ENCODE assay signal across 22 cellular contexts in the genomic region with DNA sequence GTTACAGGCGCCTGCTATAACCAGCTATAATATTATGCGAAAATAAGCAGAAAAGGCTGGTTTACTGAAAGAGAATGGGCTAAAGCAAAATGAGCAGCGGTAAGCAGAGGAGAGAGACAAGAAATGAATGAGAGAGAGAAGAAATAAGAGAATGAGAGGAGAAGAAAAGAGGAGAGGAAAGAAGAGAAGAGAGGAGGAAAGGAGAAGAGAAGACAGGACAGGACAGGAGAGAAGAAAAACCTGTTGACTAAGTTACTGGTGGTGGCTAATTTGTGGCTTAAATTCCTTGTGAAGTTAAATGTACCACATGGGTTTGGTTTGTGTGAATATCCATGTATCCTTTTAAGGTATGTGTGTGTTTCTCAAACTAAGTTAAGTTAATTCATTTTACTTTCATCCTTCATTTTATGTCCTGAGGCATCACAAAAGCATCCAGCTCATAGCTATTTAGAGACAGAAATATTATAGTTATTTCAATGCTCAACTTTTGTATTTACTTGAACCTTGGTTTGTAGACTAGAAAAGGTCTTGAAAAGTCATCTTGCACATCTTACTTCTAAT. TPM values are rescaled to one million over a fixed set of nuclear protein-coding genes. Genes with fewer than 3 reads are reported as not detected.
A peak's percentile ranks its signal among the peaks of the same experiment; 100 is the strongest.
DNase-seq lines count a peak whose midpoint lies in the region; ATAC-seq and TF ChIP-seq lines count a peak whose summit lies in the region.
"Had no signal": no experiment of that assay in that cellular context is flagged by ENCODE, and none has a peak within 500 bp of the region (broad histone marks: within the 10 kb centered on the region; RNA-seq: fewer than 3 reads in every experiment).

No MANE protein-coding gene starts in this region.

- POLR2A ChIA-PET in MCF 10A (lab: Yijun Ruan, JAX): interaction anchor here (1.4 kb wide), 1 partner anchor 32 kb away, joined by 5 read pairs; no protein-coding TSS in a partner anchor

- intact Hi-C loops in left ventricle myocardium inferior (cut with micrococcal nuclease) (no loop called here), Right ventricle myocardium inferior (cut with DNase I) (no loop called here), MCF 10A (cut with micrococcal nuclease) (loop anchor here (5.0 kb wide), 1 partner anchor 572 kb away; no protein-coding TSS in a partner anchor)

- H3K27me3 ChIP-seq in left ventricle myocardium inferior (ENCODE audit: low read depth): no peaks in the 10 kb centered on the region
- no peaks in the 10 kb centered on the region for H3K27me3 ChIP-seq in brain microvascular endothelial cell (replicated peaks)
- H3K27me3 ChIP-seq: heart left ventricle had no signal

- no peak for TF ChIP-seq CTCF in left ventricle myocardium inferior (IDR thresholded peaks at IDR 0.05; ENCODE audit: borderline replicate concordance)
- TF ChIP-seq CTCF in brain microvascular endothelial cell (IDR thresholded peaks at IDR 0.05; ENCODE audit: low read depth, low read length, missing control alignments): no peak
- TF ChIP-seq CTCF in osteocyte (IDR thresholded peaks at IDR 0.05): no peak
- no peak for TF ChIP-seq CTCF in MCF 10A (IDR thresholded peaks at IDR 0.05; ENCODE audit: unreplicated experiment)

- H3K4me3 Mint-ChIP-seq in osteocyte (ENCODE audit: unreplicated experiment) (peak overlapping the region; percentile 2), MCF 10A (ENCODE audit: unreplicated experiment) (no peak overlapping the region)
- no peak overlapping the region for H3K4me3 Mint-ChIP-seq in activated CD8-positive, alpha-beta memory T cell treated with anti-CD3 and anti-CD28 coated beads, Interleukin-2, amount 10 ng/mL, durations not matched to agents 7 days and 5 days
- H3K4me3 Mint-ChIP-seq: activated CD4-positive, alpha-beta T cell treated with anti-CD3 and anti-CD28 coated beads, Interleukin-2, amount 10 ng/mL, durations not matched to agents 24 days and 14 days; activated naive CD4-positive, alpha-beta T cell treated with anti-CD3 and anti-CD28 coated beads, Interleukin-2, amount 10 ng/mL, durations not matched to agents 7 days and 5 days; activated T-helper 1 cell treated with anti-CD3 and anti-CD28 coated beads, Interleukin-12 subunit alpha, Interleukin-12 subunit beta, Interleukin-2, Interleukin-4 antibody, amounts not matched to agents 30 ng/mL and 10 ng/mL and 1 ng/mL, durations not matched to agents 14 hours and 24 hours and 36 hours; central memory CD8-positive, alpha-beta T cell; memory B cell; stimulated activated naive B cell treated with anti-CD40 and anti-IgM and Interleukin-4, amounts not matched to agents 10 μg/mL and 1 μg/mL and 100 μg/mL, for 72 hours had no signal

- H3K36me3 ChIP-seq in left ventricle myocardium inferior (no peaks in the 10 kb centered on the region), brain microvascular endothelial cell (replicated peaks) (no peaks in the 10 kb centered on the region)
- H3K36me3 ChIP-seq: heart left ventricle had no signal

- H3K9me3 Mint-ChIP-seq in osteocyte (ENCODE audit: unreplicated experiment): no peaks in the 10 kb centered on the region
- no peaks in the 10 kb centered on the region for H3K9me3 Mint-ChIP-seq in MCF 10A (ENCODE audit: unreplicated experiment)
- H3K9me3 Mint-ChIP-seq in activated CD8-positive, alpha-beta memory T cell treated with anti-CD3 and anti-CD28 coated beads, Interleukin-2, amount 10 ng/mL, durations not matched to agents 7 days and 5 days (ENCODE audit: low read depth): no peaks in the 10 kb centered on the region
- H3K9me3 Mint-ChIP-seq: activated CD4-positive, alpha-beta T cell treated with anti-CD3 and anti-CD28 coated beads, Interleukin-2, amount 10 ng/mL, durations not matched to agents 24 days and 14 days; activated naive CD4-positive, alpha-beta T cell treated with anti-CD3 and anti-CD28 coated beads, Interleukin-2, amount 10 ng/mL, durations not matched to agents 7 days and 5 days; activated T-helper 1 cell treated with anti-CD3 and anti-CD28 coated beads, Interleukin-12 subunit alpha, Interleukin-12 subunit beta, Interleukin-2, Interleukin-4 antibody, amounts not matched to agents 30 ng/mL and 10 ng/mL and 1 ng/mL, durations not matched to agents 14 hours and 24 hours and 36 hours; central memory CD8-positive, alpha-beta T cell; memory B cell; stimulated activated naive B cell treated with anti-CD40 and anti-IgM and Interleukin-4, amounts not matched to agents 10 μg/mL and 1 μg/mL and 100 μg/mL, for 72 hours had no signal

- H3K36me3 Mint-ChIP-seq in osteocyte (ENCODE audit: unreplicated experiment): no peaks in the 10 kb centered on the region
- H3K36me3 Mint-ChIP-seq in MCF 10A (ENCODE audit: insufficient read depth, unreplicated experiment): no peaks in the 10 kb centered on the region
- H3K36me3 Mint-ChIP-seq in activated CD8-positive, alpha-beta memory T cell treated with anti-CD3 and anti-CD28 coated beads, Interleukin-2, amount 10 ng/mL, durations not matched to agents 7 days and 5 days: no peaks in the 10 kb centered on the region
- H3K36me3 Mint-ChIP-seq: activated naive CD4-positive, alpha-beta T cell treated with anti-CD3 and anti-CD28 coated beads, Interleukin-2, amount 10 ng/mL, durations not matched to agents 7 days and 5 days; memory B cell had no signal

- H3K27me3 Mint-ChIP-seq in osteocyte (ENCODE audit: unreplicated experiment) (no peaks in the 10 kb centered on the region), MCF 10A (ENCODE audit: insufficient read depth, unreplicated experiment) (no peaks in the 10 kb centered on the region)
- H3K27me3 Mint-ChIP-seq in activated CD8-positive, alpha-beta memory T cell treated with anti-CD3 and anti-CD28 coated beads, Interleukin-2, amount 10 ng/mL, durations not matched to agents 7 days and 5 days: peaks cover 6% of the 10 kb centered on the region

- peak overlapping the region; percentile 91 for H3K27ac ChIP-seq in left ventricle myocardium inferior (replicated peaks)
- peak overlapping the region; percentile 93 for H3K27ac ChIP-seq in brain microvascular endothelial cell

- H3K27ac Mint-ChIP-seq in osteocyte (ENCODE audit: unreplicated experiment) (peak overlapping the region; percentile 98), MCF 10A (ENCODE audit: low read depth, unreplicated experiment) (no peak overlapping the region)
- no peak overlapping the region for H3K27ac Mint-ChIP-seq in activated CD8-positive, alpha-beta memory T cell treated with anti-CD3 and anti-CD28 coated beads, Interleukin-2, amount 10 ng/mL, durations not matched to agents 7 days and 5 days
- H3K27ac Mint-ChIP-seq: activated CD4-positive, alpha-beta T cell treated with anti-CD3 and anti-CD28 coated beads, Interleukin-2, amount 10 ng/mL, durations not matched to agents 24 days and 14 days; activated naive CD4-positive, alpha-beta T cell treated with anti-CD3 and anti-CD28 coated beads, Interleukin-2, amount 10 ng/mL, durations not matched to agents 7 days and 5 days; activated T-helper 1 cell treated with anti-CD3 and anti-CD28 coated beads, Interleukin-12 subunit alpha, Interleukin-12 subunit beta, Interleukin-2, Interleukin-4 antibody, amounts not matched to agents 30 ng/mL and 10 ng/mL and 1 ng/mL, durations not matched to agents 14 hours and 24 hours and 36 hours; memory B cell; stimulated activated naive B cell treated with anti-CD40 and anti-IgM and Interleukin-4, amounts not matched to agents 10 μg/mL and 1 μg/mL and 100 μg/mL, for 72 hours had no signal

- H3K4me1 Mint-ChIP-seq in osteocyte (ENCODE audit: unreplicated experiment): peaks cover 48% of the 10 kb centered on the region
- peaks cover 20% of the 10 kb centered on the region for H3K4me1 Mint-ChIP-seq in MCF 10A (ENCODE audit: insufficient read depth, unreplicated experiment)
- H3K4me1 Mint-ChIP-seq in activated CD8-positive, alpha-beta memory T cell treated with anti-CD3 and anti-CD28 coated beads, Interleukin-2, amount 10 ng/mL, durations not matched to agents 7 days and 5 days: peaks cover 11% of the 10 kb centered on the region
- H3K4me1 Mint-ChIP-seq: activated naive CD4-positive, alpha-beta T cell treated with anti-CD3 and anti-CD28 coated beads, Interleukin-2, amount 10 ng/mL, durations not matched to agents 7 days and 5 days; central memory CD8-positive, alpha-beta T cell; memory B cell had no signal

- DNase-seq in left ventricle myocardium inferior: no peak
- DNase-seq in Right ventricle myocardium inferior (ENCODE audit: missing footprints): no peak
- no peak for DNase-seq in brain microvascular endothelial cell
- DNase-seq in osteocyte (ENCODE audit: extremely low spot score, unreplicated experiment): no peak
- DNase-seq in Kasumi-1 (lab: John Stamatoyannopoulos, UW): no peak
- no peak for DNase-seq in MCF 10A (ENCODE audit: unreplicated experiment)
- DNase-seq in activated CD8-positive, alpha-beta memory T cell treated with anti-CD3 and anti-CD28 coated beads, Interleukin-2, amount 10 ng/mL, durations not matched to agents 7 days and 5 days: no peak
- DNase-seq: activated CD4-positive, alpha-beta T cell treated with anti-CD3 and anti-CD28 coated beads, Interleukin-2, amount 10 ng/mL, durations not matched to agents 24 days and 14 days; activated naive CD4-positive, alpha-beta T cell treated with anti-CD3 and anti-CD28 coated beads, Interleukin-2, amount 10 ng/mL, durations not matched to agents 7 days and 5 days; DMS53; heart left ventricle; NCI-H1105 treated with DMSO at 0.1 percent for 48 hours; NCI-H2029 treated with DMSO at 0.1 percent for 48 hours; NCI-H2227 treated with DMSO at 0.1 percent for 48 hours; nucleus accumbens; RPMI8226; stimulated activated CD4-positive, alpha-beta T cell treated with anti-CD3 and anti-CD28 coated beads, Interleukin-4, amount 100 ng/mL, for 24 hours; stimulated activated naive B cell treated with anti-CD40 and anti-IgM and Interleukin-4, amounts not matched to agents 10 μg/mL and 1 μg/mL and 100 μg/mL, for 72 hours had no signal

- H3K4me3 ChIP-seq in left ventricle myocardium inferior (no peak overlapping the region), brain microvascular endothelial cell (ENCODE audit: low read depth, low read length) (no peak overlapping the region)
- H3K4me3 ChIP-seq: heart left ventricle had no signal

- no TSS peak for BruUV-seq in MCF 10A (replicated peaks; lab: Mats Ljungman, UMichigan)

- CTCF ChIA-PET in MCF 10A (lab: Yijun Ruan, JAX): interaction anchor here (0.8 to 10.4 kb wide), 9 partner anchors 9 to 171 kb away, joined by 3 to 82 read pairs (median 4); no protein-coding TSS in a partner anchor
- CTCF ChIA-PET in activated CD8-positive, alpha-beta memory T cell treated with anti-CD3 and anti-CD28 coated beads, Interleukin-2, amount 10 ng/mL, durations not matched to agents 7 days and 5 days (lab: Charles Lee): no interaction called here

- no peak for ATAC-seq in Right ventricle myocardium inferior
- ATAC-seq in HG03108 (IDR thresholded peaks at IDR 0.05; ENCODE audit: unreplicated experiment): no peak
- ATAC-seq in activated CD8-positive, alpha-beta memory T cell treated with anti-CD3 and anti-CD28 coated beads, Interleukin-2, amount 10 ng/mL, durations not matched to agents 7 days and 5 days: no peak
- ATAC-seq: heart left ventricle; stimulated activated naive B cell treated with anti-CD40 and anti-IgM and Interleukin-4, amounts not matched to agents 10 μg/mL and 1 μg/mL and 100 μg/mL, for 72 hours had no signal

- no peaks in the 10 kb centered on the region for H3K9me3 ChIP-seq in left ventricle myocardium inferior (replicated peaks)
- H3K9me3 ChIP-seq: heart left ventricle had no signal

- in situ Hi-C loops in brain microvascular endothelial cell (cut with HindIII; ENCODE audit: low pct_ligation_motif_present, low sequenced_read_pairs): no loop called here

- peaks cover 43% of the 10 kb centered on the region for H3K4me1 ChIP-seq in left ventricle myocardium inferior

RNA-seq across cellular contexts. Expression of a gene that starts 3.1 kb away (rescaled TPM):
- total RNA-seq in left ventricle myocardium inferior (26.9 TPM), Right ventricle myocardium inferior (34.4 TPM), osteocyte (173 and 185 TPM in 2 replicates), MCF 10A (2022) (4.9 and 5.9 TPM in 2 replicates)
- total RNA-seq in activated CD8-positive, alpha-beta memory T cell treated with anti-CD3 and anti-CD28 coated beads, Interleukin-2, amount 10 ng/mL, durations not matched to agents 7 days and 5 days: under 1 TPM; 0.16 to 0.18 TPM
